Comparison of ENCODE assay signal across 8 cellular contexts in the genomic region with DNA sequence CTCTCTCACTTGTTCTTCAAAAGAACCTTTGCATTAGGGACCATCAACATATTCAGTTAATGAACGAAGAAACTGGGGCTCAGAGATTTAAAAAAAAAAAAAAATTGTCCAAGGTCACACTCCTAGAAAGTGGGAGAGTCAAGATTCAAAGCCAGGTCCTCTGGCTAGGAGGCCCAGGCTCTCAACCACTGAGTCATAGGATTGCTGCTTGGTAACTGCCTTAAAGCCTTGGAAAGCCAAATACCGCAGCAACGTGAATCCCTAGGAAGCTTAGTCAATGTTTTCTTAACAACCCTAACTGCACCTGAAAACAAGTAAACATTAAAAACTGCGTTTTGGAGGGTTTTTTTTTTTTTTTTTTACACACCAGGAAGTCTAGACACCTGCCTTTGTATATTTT.
DNase-seq lines count a peak whose midpoint lies in the region; ATAC-seq, FAIRE-seq and TF ChIP-seq lines count a peak whose summit lies in the region.
"Had no signal": no experiment of that assay in that cellular context is flagged by ENCODE, and none has a peak within 500 bp of the region (broad histone marks: within the 10 kb centered on the region; RNA-seq: fewer than 3 reads in every experiment).

No MANE protein-coding gene starts in this region.

- peaks cover 7% of the 10 kb centered on the region for H3K27me3 Mint-ChIP-seq in GM23338 (ENCODE audit: insufficient read depth, low read depth, poor library complexity)

- H3K27me3 ChIP-seq in GM23338 (ENCODE audit: insufficient read depth) = no peaks in the 10 kb centered on the region
- H3K27me3 ChIP-seq in skeletal muscle satellite cell (ENCODE audit: control insufficient read depth, insufficient read depth, low read length) = no peaks in the 10 kb centered on the region

- TF ChIP-seq CTCF in GM23338 (conservative IDR thresholded peaks at IDR 0.05; ENCODE audit: low read depth in 2 of 2) = no peak
- TF ChIP-seq CTCF in fibroblast of the aortic adventitia (IDR thresholded peaks at IDR 0.05; ENCODE audit: insufficient read depth, low read length) = no peak

- no peak overlapping the region for H3K4me3 Mint-ChIP-seq in GM23338
- H3K4me3 Mint-ChIP-seq: T-helper 2 cell treated with Interferon-gamma antibody and Interleukin-4, amounts not matched to agents 5 μg/mL and 100 μg/mL, for 36 hours had no signal

- no peak overlapping the region for H3K4me3 ChIP-seq in GM23338
- H3K4me3 ChIP-seq in fibroblast of the aortic adventitia (ENCODE audit: low read depth, low read length) = no peak overlapping the region
- peak overlapping the region; percentile 29 for H3K4me3 ChIP-seq in skeletal muscle satellite cell (ENCODE audit: low read length)

- H3K9me3 Mint-ChIP-seq in GM23338 = no peaks in the 10 kb centered on the region

- H3F3A ChIP-seq in GM23338 (replicated peaks; ENCODE audit: low read depth) = no peaks in the 10 kb centered on the region

- peak overlapping the region; percentile 78 for H3K9ac ChIP-seq in skeletal muscle satellite cell (ENCODE audit: low read depth, low read length)

- peak; percentile 94 for FAIRE-seq in RCC 7860 (lab: Jason Lieb, UNC)

- H3K27ac Mint-ChIP-seq in GM23338 = peak overlapping the region; percentile 37; the same call in 1 of the 2 replicates
- H3K27ac Mint-ChIP-seq: T-helper 2 cell treated with Interferon-gamma antibody and Interleukin-4, amounts not matched to agents 5 μg/mL and 100 μg/mL, for 36 hours had no signal

- H3K9me2 ChIP-seq in GM23338 (ENCODE audit: insufficient read depth) = peaks cover 3% of the 10 kb centered on the region; the same call in 1 of the 2 replicates

- H3K4me2 ChIP-seq in GM23338 (no peak overlapping the region), skeletal muscle satellite cell (ENCODE audit: low read length) (peak overlapping the region; percentile 72)

- no peaks in the 10 kb centered on the region for H3K36me3 ChIP-seq in GM23338 (ENCODE audit: insufficient read depth)
- no peaks in the 10 kb centered on the region for H3K36me3 ChIP-seq in skeletal muscle satellite cell (ENCODE audit: insufficient read depth, low read length)

- H3K9me3 ChIP-seq in skeletal muscle satellite cell (replicated peaks; ENCODE audit: low read length) = no peaks in the 10 kb centered on the region

- H4K20me1 ChIP-seq in GM23338 (replicated peaks; ENCODE audit: insufficient read depth) = no peaks in the 10 kb centered on the region

- ATAC-seq in GM23338 = no peak
- ATAC-seq in HG02798 (IDR thresholded peaks at IDR 0.05; ENCODE audit: poor library complexity, unreplicated experiment) = no peak

- H2AFZ ChIP-seq in GM23338 = no peak overlapping the region

- H3K79me2 ChIP-seq in GM23338 (replicated peaks; ENCODE audit: insufficient read depth) = no peaks in the 10 kb centered on the region

- DNase-seq in GM23338 (ENCODE audit: low spot score) (no peak), RCC 7860 (ENCODE audit: low spot score) (peak; percentile 96), fibroblast of the aortic adventitia (ENCODE audit: low read depth) (peak; percentile 93), pons (ENCODE audit: low spot score) (no peak), AML-193 (lab: John Stamatoyannopoulos, UW) (no peak)

- H3K36me3 Mint-ChIP-seq in GM23338 (ENCODE audit: low read depth) = no peaks in the 10 kb centered on the region

- H3K27ac ChIP-seq in GM23338 (ENCODE audit: low read depth) = no peak overlapping the region

- no peaks in the 10 kb centered on the region for H3K4me1 ChIP-seq in GM23338 (ENCODE audit: insufficient read depth)
- peaks cover 61% of the 10 kb centered on the region for H3K4me1 ChIP-seq in skeletal muscle satellite cell (ENCODE audit: control insufficient read depth, insufficient read depth, low read length)

- H3K4me1 Mint-ChIP-seq in GM23338 = peaks cover 10% of the 10 kb centered on the region; the same call in 2 of the 3 replicates

TF ChIP-seq in GM23338, 12 proteins besides CTCF, POLR2A, EP300 and RAD21:
- TF ChIP-seq POLR2AphosphoS5 (IDR thresholded peaks at IDR 0.05; ENCODE audit: low read depth) = no peak

Comparison
In these comparisons a context has a peak if more than half of its experiments do, and no peak if none do; other contexts are left out.
1. DNase-seq: peak in RCC 7860 (single experiment) and fibroblast of the aortic adventitia (single experiment); none in GM23338 (single experiment), pons (single experiment) and AML-193 (0 of 2).